14 cellular contexts compared by ENCODE assay signal in the genomic region with DNA sequence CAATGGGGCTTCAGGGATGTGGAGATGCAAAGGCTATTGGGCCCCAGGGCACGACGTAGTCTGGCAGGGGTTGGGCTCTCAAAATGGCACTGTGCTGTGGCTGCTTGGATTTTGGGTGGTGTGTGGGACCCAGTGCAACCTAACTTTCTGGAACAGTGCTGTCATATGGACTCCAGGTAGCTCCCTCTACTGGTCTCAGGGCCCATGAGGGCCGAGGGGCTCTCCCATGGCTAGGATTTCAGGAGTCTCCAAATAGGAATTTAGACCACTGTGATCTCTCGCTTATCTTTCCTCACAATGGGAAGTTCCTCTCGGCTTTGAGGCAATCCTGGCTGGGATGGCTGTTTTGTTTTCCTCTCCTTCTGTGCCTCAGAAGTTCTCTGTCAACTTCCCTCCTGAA.
DNase-seq lines count a peak whose midpoint lies in the region; TF ChIP-seq lines count a peak whose summit lies in the region.
"Had no signal": no experiment of that assay in that cellular context is flagged by ENCODE, and none has a peak within 500 bp of the region (broad histone marks: within the 10 kb centered on the region; RNA-seq: fewer than 3 reads in every experiment).

No MANE protein-coding gene starts in this region.

- H3K4me3 ChIP-seq in H7 (ENCODE audit: insufficient read depth, low read depth, low read length) (no peak overlapping the region), WERI-Rb-1 (ENCODE audit: low read depth, low read length) (no peak overlapping the region), neuronal stem cell (ENCODE audit: low read length in 2 of 2) (no peak overlapping the region), HAP-1 (no peak overlapping the region)
- H3K4me3 ChIP-seq: GM12878 had no signal

- no peak overlapping the region for H3K27ac ChIP-seq in WERI-Rb-1
- no peak overlapping the region for H3K27ac ChIP-seq in neuronal stem cell (replicated peaks; ENCODE audit: low read length)

- H3K27me3 ChIP-seq in H7 (ENCODE audit: control insufficient read depth, insufficient read depth, low read length), result no peaks in the 10 kb centered on the region
- H3K27me3 ChIP-seq in WERI-Rb-1 (ENCODE audit: insufficient read depth, low read depth, severe bottlenecking), result peaks cover 12% of the 10 kb centered on the region
- H3K27me3 ChIP-seq in neuronal stem cell (ENCODE audit: control insufficient read depth in 3 of 3, insufficient read depth in 3 of 3, low read depth in 1 of 3, low read length in 3 of 3), result no peaks in the 10 kb centered on the region
- no peaks in the 10 kb centered on the region for H3K27me3 ChIP-seq in HAP-1 (ENCODE audit: low read depth)

- no peak overlapping the region for H2AK5ac ChIP-seq in neuronal stem cell (ENCODE audit: low read depth, low read length)

- H2BK5ac ChIP-seq in neuronal stem cell (ENCODE audit: low read length), result no peak overlapping the region

- no peaks in the 10 kb centered on the region for H3K79me1 ChIP-seq in neuronal stem cell (ENCODE audit: low read depth, low read length)

- peak overlapping the region; percentile 44 for H3K23ac ChIP-seq in neuronal stem cell (ENCODE audit: low read depth, low read length, poor library complexity)

- DNase-seq in H7, result peak; percentile 10
- no peak for DNase-seq in WERI-Rb-1
- DNase-seq in iPS DF 19.7 (ENCODE audit: low read depth, low spot score), result peak; percentile 2
- no peak for DNase-seq in neuronal stem cell (ENCODE audit: low spot score)
- DNase-seq in CD14-positive monocyte (ENCODE audit: low spot score), result no peak
- DNase-seq in HAP-1 (ENCODE audit: low spot score in 2 of 2), result no peak
- no peak for DNase-seq in NCI-H146 treated with DMSO at 0.1 percent for 48 hours (lab: John Stamatoyannopoulos, UW; ENCODE audit: unreplicated experiment)
- no peak for DNase-seq in SKM-1 treated with dmso at 0.1 percent for 144 hours (lab: John Stamatoyannopoulos, UW; ENCODE audit: unreplicated experiment)
- DNase-seq: CD4-positive, CD25-positive, alpha-beta regulatory T cell; DMS53; GOT3; KG1 had no signal

- H2BK15ac ChIP-seq in neuronal stem cell (ENCODE audit: low read length), result no peak overlapping the region

- H3K18ac ChIP-seq in neuronal stem cell (ENCODE audit: low read length), result no peak overlapping the region

- no peaks in the 10 kb centered on the region for H3K4me1 ChIP-seq in neuronal stem cell (ENCODE audit: control insufficient read depth in 2 of 2, insufficient read depth in 1 of 2, low read depth in 1 of 2, low read length in 2 of 2)
- no peaks in the 10 kb centered on the region for H3K4me1 ChIP-seq in HAP-1

- H4K91ac ChIP-seq in neuronal stem cell (ENCODE audit: low read depth, low read length, poor library complexity), result no peak overlapping the region

- H2BK120ac ChIP-seq in neuronal stem cell (ENCODE audit: low read depth, low read length), result no peak overlapping the region

- H3K9me3 ChIP-seq in WERI-Rb-1 (ENCODE audit: severe bottlenecking), result no peaks in the 10 kb centered on the region
- peaks cover 0 to 7% of the 10 kb centered on the region in 2 donors for H3K9me3 ChIP-seq in neuronal stem cell (replicated peaks in 1 of 2; ENCODE audit: control insufficient read depth in 2 of 2, insufficient read depth in 1 of 2, low read depth in 1 of 2, low read length in 2 of 2)
- H3K9me3 ChIP-seq in HAP-1, result no peaks in the 10 kb centered on the region

- H3K9me3 Mint-ChIP-seq in CD14-positive monocyte, result peaks cover 18 to 38% (median 33%) of the 10 kb centered on the region in 7 donors

- H2BK12ac ChIP-seq in neuronal stem cell (ENCODE audit: low read length), result no peak overlapping the region

- no peaks in the 10 kb centered on the region for H3K36me3 Mint-ChIP-seq in CD14-positive monocyte
- H3K36me3 Mint-ChIP-seq: CD4-positive, CD25-positive, alpha-beta regulatory T cell; IgD-negative memory B cell had no signal

- H3K4me3 Mint-ChIP-seq in CD14-positive monocyte, result no peak overlapping the region
- H3K4me3 Mint-ChIP-seq: CD4-positive, CD25-positive, alpha-beta regulatory T cell; IgD-negative memory B cell had no signal

- TF ChIP-seq CTCF in WERI-Rb-1 (IDR thresholded peaks at IDR 0.05; ENCODE audit: low read depth, low read length) (0 out of 2 replicates have a peak, but pooled peaks have one; percentile 2), CD14-positive monocyte (IDR thresholded peaks at IDR 0.05) (no peak)

- intact Hi-C loops in CD14-positive monocyte (cut with micrococcal nuclease), result no loop called here

- no peak overlapping the region for H3K4ac ChIP-seq in neuronal stem cell (ENCODE audit: low read length)

- WGBS in neuronal stem cell (ENCODE audit: extremely low coverage in 2 of 2, insufficient read length in 2 of 2, insufficient replicate concordance in 1 of 2), 2 donors, result no CpG with 5 or more reads among the region's 5 CpGs

- no peaks in the 10 kb centered on the region for H3K4me1 Mint-ChIP-seq in CD14-positive monocyte
- H3K4me1 Mint-ChIP-seq: CD4-positive, CD25-positive, alpha-beta regulatory T cell; IgD-negative memory B cell had no signal

- H3K27ac Mint-ChIP-seq in CD14-positive monocyte, result no peak overlapping the region
- H3K27ac Mint-ChIP-seq: CD4-positive, CD25-positive, alpha-beta regulatory T cell; IgD-negative memory B cell had no signal

- no peak overlapping the region for H3K9ac ChIP-seq in neuronal stem cell (ENCODE audit: low read depth, low read length, poor library complexity)

- in situ Hi-C loops in HAP-1 (cut with MboI; ENCODE audit: low sequenced_read_pairs), result no loop called here

- H3K36me3 ChIP-seq in H7 (replicated peaks; ENCODE audit: control insufficient read depth, insufficient read depth, low read length), result no peaks in the 10 kb centered on the region
- no peaks in the 10 kb centered on the region for H3K36me3 ChIP-seq in WERI-Rb-1
- H3K36me3 ChIP-seq in neuronal stem cell (replicated peaks in 1 of 2; ENCODE audit: control insufficient read depth in 2 of 2, insufficient read depth in 2 of 2, low read length in 2 of 2), result no peaks in the 10 kb centered on the region
- H3K36me3 ChIP-seq in HAP-1 (replicated peaks), result no peaks in the 10 kb centered on the region

- H3K14ac ChIP-seq in neuronal stem cell (ENCODE audit: low read length), result peak overlapping the region; percentile 27

- no peak overlapping the region for H4K8ac ChIP-seq in neuronal stem cell (ENCODE audit: low read depth, low read length)

- no peak overlapping the region for H3K4me2 ChIP-seq in neuronal stem cell (ENCODE audit: insufficient read depth, low read length, poor library complexity, severe bottlenecking)

- no peak overlapping the region for H2AFZ ChIP-seq in neuronal stem cell (ENCODE audit: low read length)

- H3K27me3 Mint-ChIP-seq in CD14-positive monocyte (ENCODE audit: low read depth in 3 of 3), result no peaks in the 10 kb centered on the region

Comparison
In these comparisons a context has a peak if more than half of its experiments do, and no peak if none do; other contexts are left out.
1. DNase-seq: peak in H7 (single experiment) and iPS DF 19.7 (single experiment); none in WERI-Rb-1 (single experiment), neuronal stem cell (single experiment), CD14-positive monocyte (single experiment), HAP-1 (0 of 2), NCI-H146 treated with DMSO at 0.1 percent for 48 hours (single experiment) and SKM-1 treated with dmso at 0.1 percent for 144 hours (single experiment).